In genomic region chrX:124388562-124388961, GRCh38 we compare ENCODE assay signal across 9 cellular contexts. TPM values are rescaled to one million over a fixed set of nuclear protein-coding genes. Genes with fewer than 3 reads are reported as not detected.
DNase-seq lines count a peak whose midpoint lies in the region; ATAC-seq and TF ChIP-seq lines count a peak whose summit lies in the region.
"Had no signal": no experiment of that assay in that cellular context is flagged by ENCODE, and none has a peak within 500 bp of the region (broad histone marks: within the 10 kb centered on the region; RNA-seq: fewer than 3 reads in every experiment).

No MANE protein-coding gene starts in this region.

- no peak for TF ChIP-seq POLR2A in gastroesophageal sphincter (IDR thresholded peaks at IDR 0.05)

- H3K9me3 ChIP-seq in RWPE2 (ENCODE audit: severe bottlenecking) (no peaks in the 10 kb centered on the region), gastroesophageal sphincter (no peaks in the 10 kb centered on the region), psoas muscle (no peaks in the 10 kb centered on the region)

- intact Hi-C loops in psoas muscle (cut with DNase I) = no loop called here

- DNase-seq in D341Med (ENCODE audit: low spot score) = peak; percentile 47
- DNase-seq in RWPE2 (ENCODE audit: low spot score) = no peak
- DNase-seq in activated effector memory CD4-positive, alpha-beta T cell treated with Interleukin-2 at 50 U/mL for 16 hours = peak; percentile 5
- DNase-seq in psoas muscle = peak; percentile 27 to 53
- no peak for DNase-seq in NK-92 treated with Interleukin-12 subunit alpha and Interleukin-12 subunit beta, amount 100 ng/mL, for 24 hours (lab: John Stamatoyannopoulos, UW)

- no peaks in the 10 kb centered on the region for H3K4me1 ChIP-seq in RWPE2 (ENCODE audit: insufficient read depth, poor library complexity, severe bottlenecking)
- peaks cover 0 to 8% (median 0%) of the 10 kb centered on the region in 3 donors for H3K4me1 ChIP-seq in gastroesophageal sphincter
- no peaks in the 10 kb centered on the region for H3K4me1 ChIP-seq in psoas muscle

- WGBS in gastroesophageal sphincter (ENCODE audit: low coverage in 1 of 2), 2 donors = 0% methylated on average over 1 to 2 of the region's 2 CpGs
- WGBS in psoas muscle, 3 donors = 0% methylated on average over 2 of the region's 2 CpGs

- ATAC-seq in GM21447 (IDR thresholded peaks at IDR 0.05; ENCODE audit: unreplicated experiment) (peak; percentile 60), RWPE2 (ENCODE audit: low read depth) (no peak; the same call in 2 of the 3 replicates), gastroesophageal sphincter (peak; percentile 60), psoas muscle (peak in 3 of 4 donors; percentile 34 to 71 (median 61))

- H3K4me3 ChIP-seq in RWPE2 (ENCODE audit: severe bottlenecking) (no peak overlapping the region), gastroesophageal sphincter (no peak overlapping the region), psoas muscle (no peak overlapping the region)

- no peak overlapping the region for H3K27ac ChIP-seq in RWPE2 (ENCODE audit: poor library complexity, severe bottlenecking)
- H3K27ac ChIP-seq in gastroesophageal sphincter = no peak overlapping the region
- H3K27ac ChIP-seq in psoas muscle = no peak overlapping the region

- TF ChIP-seq CTCF in LNCAP (IDR thresholded peaks at IDR 0.05) (peak; percentile 46; the same call in 1 of the 2 replicates), RWPE2 (IDR thresholded peaks at IDR 0.05; ENCODE audit: poor library complexity, severe bottlenecking) (peak; percentile 67), gastroesophageal sphincter (IDR thresholded peaks at IDR 0.05) (peak; percentile 28 to 80 (median 39)), psoas muscle (IDR thresholded peaks at IDR 0.05) (peak; percentile 82)

- H3K27me3 ChIP-seq in RWPE2 (ENCODE audit: insufficient read depth, poor library complexity, severe bottlenecking) (no peaks in the 10 kb centered on the region), gastroesophageal sphincter (no peaks in the 10 kb centered on the region), psoas muscle (ENCODE audit: insufficient read depth in 3 of 3, low read length in 2 of 3) (no peaks in the 10 kb centered on the region)

- no peak for TF ChIP-seq EP300 in gastroesophageal sphincter (IDR thresholded peaks at IDR 0.05)

- no peaks in the 10 kb centered on the region for H3K36me3 ChIP-seq in RWPE2 (ENCODE audit: low read depth)
- H3K36me3 ChIP-seq in gastroesophageal sphincter = no peaks in the 10 kb centered on the region
- no peaks in the 10 kb centered on the region for H3K36me3 ChIP-seq in psoas muscle (ENCODE audit: insufficient read depth in 1 of 2, low read depth in 1 of 2)

RNA-seq across cellular contexts. Expression of gene SH2D1A, which starts 42.2 kb away (rescaled TPM):
- total RNA-seq in gastroesophageal sphincter (1 to 10 TPM in 2 of 4 donors, under 1 TPM in 2; 0.54 to 7.7 (median 1.7) TPM), psoas muscle (under 1 TPM in 2 of 4 donors, not detected in 2; 0.15 to 0.45 TPM)
- polyA plus RNA-seq in psoas muscle = under 1 TPM in 1 of 3 donors, not detected in 2; 0.05 TPM

RNA-seq across cellular contexts. Expression of gene TEX13D, which starts 56.1 kb away (rescaled TPM):
- 1 to 10 TPM in 1 of 4 donors, under 1 TPM in 1, not detected in 2; 0.17 to 1.2 TPM for total RNA-seq in gastroesophageal sphincter
- total RNA-seq in psoas muscle = not detected
- polyA plus RNA-seq in psoas muscle = under 1 TPM in 1 of 3 donors, not detected in 2; 0.04 TPM
- total RNA-seq: T-helper 2 cell treated with Interferon-gamma antibody and Interleukin-4, amounts not matched to agents 100 ng/mL and 5 ng/mL, for 36 hours had no signal

Comparison
In these comparisons a context has a peak if more than half of its experiments do, and no peak if none do; other contexts are left out.
1. DNase-seq: peak in D341Med (single experiment), activated effector memory CD4-positive, alpha-beta T cell treated with Interleukin-2 at 50 U/mL for 16 hours (single experiment) and psoas muscle (2 of 2); none in RWPE2 (single experiment) and NK-92 treated with Interleukin-12 subunit alpha and Interleukin-12 subunit beta, amount 100 ng/mL, for 24 hours (single experiment).
2. Peak in every context shown above with its lines, with median percentiles within 50 percentile points of each other: CTCF ChIP-seq.